Comparison of ENCODE assay signal across 16 cellular contexts in the genomic region with DNA sequence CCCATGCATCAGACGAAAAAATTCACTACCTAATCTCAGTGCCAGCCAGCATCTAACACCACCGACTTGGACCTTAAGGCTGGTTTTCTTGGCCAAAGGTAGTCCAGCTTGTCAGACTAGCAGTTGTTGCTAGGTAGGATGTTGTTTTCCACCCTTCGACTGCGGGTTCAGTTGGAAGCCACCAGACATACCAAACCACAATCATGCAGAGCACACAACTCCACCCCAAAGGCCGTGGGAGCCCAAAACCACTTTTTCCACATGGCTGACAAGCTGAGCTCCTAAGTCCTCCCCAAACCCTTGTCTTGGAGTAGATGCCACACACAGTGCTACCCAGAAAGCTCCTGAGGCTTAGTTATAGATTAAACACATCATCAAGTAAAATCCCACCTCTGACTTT. TPM values are rescaled to one million over a fixed set of nuclear protein-coding genes. Genes with fewer than 3 reads are reported as not detected.
DNase-seq lines count a peak whose midpoint lies in the region; ATAC-seq, FAIRE-seq and TF ChIP-seq lines count a peak whose summit lies in the region.
"Had no signal": no experiment of that assay in that cellular context is flagged by ENCODE, and none has a peak within 500 bp of the region (broad histone marks: within the 10 kb centered on the region; RNA-seq: fewer than 3 reads in every experiment).

No MANE protein-coding gene starts in this region.

- no peaks in the 10 kb centered on the region for H3K4me1 Mint-ChIP-seq in activated CD4-positive, alpha-beta memory T cell treated with anti-CD3 and anti-CD28 coated beads for 36 hours (ENCODE audit: low read depth)

- ATAC-seq in esophagus mucosa: no peak

- POLR2A ChIA-PET in activated CD4-positive, alpha-beta memory T cell treated with anti-CD3 and anti-CD28 coated beads for 36 hours (lab: Charles Lee): no interaction called here

- TF ChIP-seq CTCF in AG10803 (conservative IDR thresholded peaks at IDR 0.05; ENCODE audit: low read length) (no peak), choroid plexus epithelial cell (conservative IDR thresholded peaks at IDR 0.05; ENCODE audit: low read depth, low read length) (no peak)

- no peak overlapping the region for H3K27ac Mint-ChIP-seq in activated CD4-positive, alpha-beta memory T cell treated with anti-CD3 and anti-CD28 coated beads for 36 hours

- intact Hi-C loops in activated CD4-positive, alpha-beta memory T cell treated with anti-CD3 and anti-CD28 coated beads for 36 hours (cut with micrococcal nuclease): no loop called here

- DNase-seq in AG10803 (ENCODE audit: low read depth) (peak; percentile 71), RCC 7860 (ENCODE audit: low spot score) (peak; percentile 92), choroid plexus epithelial cell (ENCODE audit: low read depth) (peak; percentile 50), myocyte (ENCODE audit: low read depth) (peak; percentile 92), LoVo (ENCODE audit: low spot score) (no peak)
- DNase-seq in stimulated activated naive CD4-positive, alpha-beta T cell (lab: John Stamatoyannopoulos, UW): no peak
- no peak for DNase-seq in activated CD4-positive, alpha-beta memory T cell treated with anti-CD3 and anti-CD28 coated beads for 36 hours
- DNase-seq: HCEC 1CT, NCI-H1048, NCI-H1694, NCI-H345, NCI-H526 treated with DMSO at 0.1 percent for 48 hours had no signal

- FAIRE-seq in RCC 7860 (lab: Jason Lieb, UNC): peak; percentile 97
- FAIRE-seq: GM18507, HTR-8/SVneo had no signal

- H3K4me3 ChIP-seq in AG10803 (ENCODE audit: low read length) (no peak overlapping the region), choroid plexus epithelial cell (ENCODE audit: low read depth, low read length) (no peak overlapping the region)
- H3K4me3 ChIP-seq: BLaER1 had no signal

- no peak overlapping the region for H3K4me3 Mint-ChIP-seq in activated CD4-positive, alpha-beta memory T cell treated with anti-CD3 and anti-CD28 coated beads for 36 hours

- no peaks in the 10 kb centered on the region for H3K27me3 Mint-ChIP-seq in activated CD4-positive, alpha-beta memory T cell treated with anti-CD3 and anti-CD28 coated beads for 36 hours

- H3K36me3 Mint-ChIP-seq in activated CD4-positive, alpha-beta memory T cell treated with anti-CD3 and anti-CD28 coated beads for 36 hours: no peaks in the 10 kb centered on the region

- CTCF ChIA-PET in activated CD4-positive, alpha-beta memory T cell treated with anti-CD3 and anti-CD28 coated beads for 36 hours (lab: Charles Lee): no interaction called here

- H3K9me3 Mint-ChIP-seq in activated CD4-positive, alpha-beta memory T cell treated with anti-CD3 and anti-CD28 coated beads for 36 hours: peaks cover 2% of the 10 kb centered on the region

RNA-seq across cellular contexts. Expression of a gene that starts 46.8 kb away (rescaled TPM):
- 14.4 and 19.1 TPM in 2 replicates for total RNA-seq in myocyte
- polyA plus RNA-seq in myocyte (2012): 8.5 TPM
- 28.2 TPM for total RNA-seq in esophagus mucosa
- under 1 TPM in 1 of 2 experiments, not detected in 1; 0.19 TPM for total RNA-seq in activated CD4-positive, alpha-beta memory T cell treated with anti-CD3 and anti-CD28 coated beads for 36 hours

Comparison
In these comparisons a context has a peak if more than half of its experiments do, and no peak if none do; other contexts are left out.
1. DNase-seq: peak in AG10803 (single experiment), RCC 7860 (single experiment), choroid plexus epithelial cell (single experiment) and myocyte (single experiment); none in LoVo (single experiment), stimulated activated naive CD4-positive, alpha-beta T cell (0 of 6) and activated CD4-positive, alpha-beta memory T cell treated with anti-CD3 and anti-CD28 coated beads for 36 hours (single experiment).
2. RNA of a gene that starts 46.8 kb away (total RNA-seq): 28.2 TPM in esophagus mucosa (single experiment) and 14.4 to 19.1 TPM in myocyte; 0.19 TPM in activated CD4-positive, alpha-beta memory T cell treated with anti-CD3 and anti-CD28 coated beads for 36 hours; every median in the first group is over 10 times any median in the second.